13 cellular contexts compared by ENCODE assay signal in the genomic region with DNA sequence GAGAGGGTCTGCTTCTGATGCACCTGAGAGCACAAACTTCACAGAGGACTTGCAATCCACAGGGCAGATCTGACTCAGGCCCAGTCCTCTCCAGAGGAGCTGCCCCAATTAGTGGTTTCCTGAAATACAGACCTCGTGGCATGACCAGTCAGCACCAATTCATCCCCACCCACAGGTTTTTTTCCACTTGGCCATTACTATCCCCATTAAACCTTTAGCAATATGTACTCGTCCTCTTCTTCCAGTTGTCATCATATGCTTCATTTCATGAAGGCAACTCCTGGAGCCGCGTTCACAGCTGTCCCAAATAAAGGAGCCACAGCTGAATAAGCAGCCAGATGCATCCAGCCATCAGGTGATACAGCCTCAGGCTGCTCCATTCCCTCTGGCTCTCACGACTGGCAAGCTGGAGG.
DNase-seq lines count a peak whose midpoint lies in the region; ATAC-seq and TF ChIP-seq lines count a peak whose summit lies in the region.
"Had no signal": no experiment of that assay in that cellular context is flagged by ENCODE, and none has a peak within 500 bp of the region (broad histone marks: within the 10 kb centered on the region; RNA-seq: fewer than 3 reads in every experiment).

No MANE protein-coding gene starts in this region.

- POLR2A ChIA-PET in HEK293T (lab: Yijun Ruan, JAX) = no interaction called here

- H3K36me3 Mint-ChIP-seq in natural killer cell treated with Interleukin-12 subunit alpha and Interleukin-12 subunit beta and Interleukin-15 and Interleukin-18, amount 100 ng/mL, for 72 hours = no peaks in the 10 kb centered on the region
- H3K36me3 Mint-ChIP-seq: IgD-negative memory B cell, mesothelial cell of epicardium had no signal

- H3K36me3 ChIP-seq in MG63 (no peaks in the 10 kb centered on the region), adipocyte (ENCODE audit: control insufficient read depth, insufficient read depth, low read length, severe bottlenecking) (no peaks in the 10 kb centered on the region), mucosa of descending colon (ENCODE audit: low read depth) (no peaks in the 10 kb centered on the region)
- H3K36me3 ChIP-seq: heart left ventricle had no signal

- no peak overlapping the region for H3K27ac Mint-ChIP-seq in natural killer cell treated with Interleukin-12 subunit alpha and Interleukin-12 subunit beta and Interleukin-15 and Interleukin-18, amount 100 ng/mL, for 72 hours
- H3K27ac Mint-ChIP-seq: IgD-negative memory B cell, mesothelial cell of epicardium had no signal

- H3K4me1 ChIP-seq in adipocyte (ENCODE audit: control insufficient read depth, insufficient read depth, low read length) (peaks cover 28% of the 10 kb centered on the region), mucosa of descending colon (ENCODE audit: low read depth) (peaks cover 45% of the 10 kb centered on the region)

- H3K27me3 ChIP-seq in MG63 (no peaks in the 10 kb centered on the region), adipocyte (replicated peaks; ENCODE audit: control insufficient read depth, insufficient read depth, low read length) (no peaks in the 10 kb centered on the region)
- H3K27me3 ChIP-seq: heart left ventricle had no signal

- H3K4me3 Mint-ChIP-seq in natural killer cell treated with Interleukin-12 subunit alpha and Interleukin-12 subunit beta and Interleukin-15 and Interleukin-18, amount 100 ng/mL, for 72 hours = no peak overlapping the region
- H3K4me3 Mint-ChIP-seq: mesothelial cell of epicardium had no signal

- H3K4me3 ChIP-seq in MG63 (no peak overlapping the region), adipocyte (ENCODE audit: low read length) (no peak overlapping the region), mucosa of descending colon (no peak overlapping the region)
- H3K4me3 ChIP-seq: heart left ventricle, skin epidermis had no signal

- peaks cover 5 to 14% of the 10 kb centered on the region in 2 donors for H3K27me3 Mint-ChIP-seq in natural killer cell treated with Interleukin-12 subunit alpha and Interleukin-12 subunit beta and Interleukin-15 and Interleukin-18, amount 100 ng/mL, for 72 hours
- H3K27me3 Mint-ChIP-seq: IgD-negative memory B cell had no signal

- H3K9me3 ChIP-seq in MG63 (no peaks in the 10 kb centered on the region; the same call in 1 of the 2 replicates), adipocyte (ENCODE audit: control insufficient read depth, low read length) (no peaks in the 10 kb centered on the region), mucosa of descending colon (no peaks in the 10 kb centered on the region)
- H3K9me3 ChIP-seq: heart left ventricle had no signal

- no peak overlapping the region for H3K9ac ChIP-seq in adipocyte (ENCODE audit: low read length)

- DNase-seq in COLO668 (lab: John Stamatoyannopoulos, UW; ENCODE audit: unreplicated experiment) (peak; percentile 79), MG63 (peak; percentile 69), adipocyte (ENCODE audit: low read depth) (peak; percentile 27), mucosa of descending colon (no peak), HEK293T (ENCODE audit: extremely low spot score) (no peak), amniotic stem cell (lab: John Stamatoyannopoulos, UW) (no peak), ACHN (no peak)
- no peak for DNase-seq in natural killer cell treated with Interleukin-12 subunit alpha and Interleukin-12 subunit beta and Interleukin-15 and Interleukin-18, amount 100 ng/mL, for 72 hours (ENCODE audit: low spot score)
- DNase-seq: caudate nucleus, heart left ventricle had no signal

- ATAC-seq in mucosa of descending colon = peak; percentile 22
- ATAC-seq in natural killer cell treated with Interleukin-12 subunit alpha and Interleukin-12 subunit beta and Interleukin-15 and Interleukin-18, amount 100 ng/mL, for 72 hours = no peak

- CTCF ChIA-PET in HEK293T (lab: Yijun Ruan, JAX) = interaction anchor here (0.9 kb wide), 1 partner anchor 9 kb away, joined by 3 read pairs; no protein-coding TSS in a partner anchor

- H3K4me1 Mint-ChIP-seq in natural killer cell treated with Interleukin-12 subunit alpha and Interleukin-12 subunit beta and Interleukin-15 and Interleukin-18, amount 100 ng/mL, for 72 hours (ENCODE audit: low read depth in 2 of 2) = peaks cover 0 to 10% of the 10 kb centered on the region in 2 donors
- H3K4me1 Mint-ChIP-seq: IgD-negative memory B cell, mesothelial cell of epicardium had no signal

- H3K9me3 Mint-ChIP-seq in natural killer cell treated with Interleukin-12 subunit alpha and Interleukin-12 subunit beta and Interleukin-15 and Interleukin-18, amount 100 ng/mL, for 72 hours = no peaks in the 10 kb centered on the region

- TF ChIP-seq CTCF in mucosa of descending colon (IDR thresholded peaks at IDR 0.05) = no peak

- intact Hi-C loops in mucosa of descending colon (cut with DNase I, micrococcal nuclease) = loop anchor here in 1 of 2 donors (5.0 kb wide), 1 partner anchor 36 kb away; no protein-coding TSS in a partner anchor

- in situ Hi-C loops in ACHN (cut with HindIII; ENCODE audit: low pct_ligation_motif_present, low pct_unique_long_range_greater_than_20kb, low sequenced_read_pairs) = no loop called here

TF ChIP-seq in HEK293T, 16 proteins besides CTCF, POLR2A, EP300 and RAD21:
- TF ChIP-seq SUZ12 (IDR thresholded peaks at IDR 0.05) (no peak), ARNT (IDR thresholded peaks at IDR 0.05) (no peak)
TF ChIP-seq in HEK293T: peak in this region for 0.

Comparison
In these comparisons a context has a peak if more than half of its experiments do, and no peak if none do; other contexts are left out.
1. DNase-seq: peak in COLO668 (single experiment), MG63 (single experiment) and adipocyte (single experiment); none in mucosa of descending colon (0 of 3), HEK293T (single experiment), amniotic stem cell (single experiment), natural killer cell treated with Interleukin-12 subunit alpha and Interleukin-12 subunit beta and Interleukin-15 and Interleukin-18, amount 100 ng/mL, for 72 hours (single experiment) and ACHN (single experiment).